ENCODE assay signal across 24 cellular contexts in the genomic region with DNA sequence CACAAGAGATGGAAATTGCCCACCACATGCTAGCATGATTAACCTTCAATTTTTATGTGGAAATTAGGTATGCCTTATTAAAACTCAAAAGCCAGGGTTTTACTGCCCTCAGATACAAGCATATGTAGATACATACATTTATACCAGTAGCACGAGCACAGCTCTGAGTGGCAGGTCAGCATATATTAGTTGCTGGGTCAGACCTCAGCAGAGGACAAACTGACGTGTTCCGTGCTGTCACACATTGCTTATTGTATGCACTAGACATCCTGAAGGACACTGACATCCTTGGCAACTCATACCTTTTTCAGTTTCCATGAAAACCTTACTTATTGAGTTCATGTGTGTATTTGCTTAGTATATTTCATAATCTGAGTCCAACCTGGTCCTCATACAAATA.
"Had no signal": no experiment of that assay in that cellular context is flagged by ENCODE, and none has a peak within 500 bp of the region (broad histone marks: within the 10 kb centered on the region; RNA-seq: fewer than 3 reads in every experiment).

No MANE protein-coding gene starts in this region.

- H3K4me1 ChIP-seq: colonic mucosa, esophagus squamous epithelium, heart right ventricle, left lung, lower lobe of right lung had no signal

- H3K27me3 Mint-ChIP-seq: effector memory CD8-positive, alpha-beta T cell had no signal

- H3K27ac ChIP-seq: colonic mucosa, epithelial cell of prostate, esophagus squamous epithelium, gastrocnemius medialis, heart right ventricle, left lung, lower lobe of right lung had no signal

- H3K4me3 Mint-ChIP-seq: dendritic cell treated with granulocyte-macrophage colony-stimulating factor and Interleukin-4, amounts not matched to agents 40 ng/mL and 50 ng/mL, for 4 days; effector memory CD8-positive, alpha-beta T cell; endodermal cell had no signal

- DNase-seq: colonic mucosa; cortex of kidney; effector CD8-positive, alpha-beta T cell; effector memory CD8-positive, alpha-beta T cell; endodermal cell; esophagus squamous epithelium; foreskin fibroblast; foreskin melanocyte; gastrocnemius medialis; glutamatergic neuron; head of caudate nucleus; heart right ventricle; hippocampal formation; left cardiac atrium; left lung; left ventricle myocardium superior; lower lobe of right lung; mesenchymal stem cell; midbrain had no signal

- FAIRE-seq: endometrium, islet of Langerhans had no signal

- H3K27me3 ChIP-seq: colonic mucosa, esophagus squamous epithelium, gastrocnemius medialis, heart right ventricle, left lung had no signal

- H3K36me3 ChIP-seq: colonic mucosa, esophagus squamous epithelium, gastrocnemius medialis, heart right ventricle, left lung, lower lobe of right lung had no signal

- H3K9me3 Mint-ChIP-seq: dendritic cell treated with granulocyte-macrophage colony-stimulating factor and Interleukin-4, amounts not matched to agents 40 ng/mL and 50 ng/mL, for 4 days; endodermal cell had no signal

- H3K9me3 ChIP-seq: colonic mucosa, esophagus squamous epithelium, gastrocnemius medialis, heart right ventricle, left lung, lower lobe of right lung had no signal

- H3K4me3 ChIP-seq: colonic mucosa, esophagus squamous epithelium, gastrocnemius medialis, heart right ventricle, left lung, lower lobe of right lung had no signal

- H3K27ac Mint-ChIP-seq: dendritic cell treated with granulocyte-macrophage colony-stimulating factor and Interleukin-4, amounts not matched to agents 40 ng/mL and 50 ng/mL, for 4 days; effector memory CD8-positive, alpha-beta T cell; endodermal cell had no signal

- ATAC-seq: effector memory CD8-positive, alpha-beta T cell; esophagus mucosa; gastrocnemius medialis; heart right ventricle; left lung; left ventricle myocardium superior; lower lobe of right lung had no signal
